Comparison of ENCODE assay signal across 8 cellular contexts in the genomic region with DNA sequence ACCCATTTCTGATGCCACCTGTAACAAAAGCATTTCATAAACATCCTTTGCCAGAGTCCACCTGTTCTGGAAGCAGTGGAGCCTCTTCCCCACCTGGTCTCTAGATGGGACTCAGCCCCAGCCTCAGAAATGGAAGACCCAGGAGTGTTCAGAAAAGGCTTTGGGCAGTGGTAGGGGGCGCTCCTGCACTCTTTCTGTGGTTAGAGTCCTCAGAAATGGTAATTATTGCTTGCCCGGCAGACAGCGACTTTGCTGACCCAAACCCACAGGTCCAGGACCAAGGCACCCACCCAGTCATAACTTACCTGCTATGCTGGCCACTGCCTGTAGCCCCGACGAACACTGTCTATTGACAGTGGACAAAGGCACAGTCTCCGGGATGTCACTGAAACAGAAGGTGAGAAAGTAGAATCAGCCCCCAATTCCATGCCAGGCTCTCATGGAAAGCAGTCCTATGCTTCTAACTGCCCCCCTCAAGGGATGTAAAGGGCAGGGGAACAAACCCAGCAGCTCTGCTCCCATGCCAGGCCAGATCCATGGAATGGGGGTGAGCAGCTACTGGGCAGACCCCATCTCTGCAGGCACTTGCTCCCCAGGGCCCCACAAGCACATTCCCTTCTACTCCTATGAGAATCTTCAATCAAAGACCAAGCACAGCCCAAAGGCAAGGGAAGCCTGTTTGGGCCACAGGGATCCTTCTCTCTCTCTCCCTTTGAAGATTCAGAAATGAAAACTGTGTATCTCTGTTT. TPM values are rescaled to one million over a fixed set of nuclear protein-coding genes. Genes with fewer than 3 reads are reported as not detected.
DNase-seq lines count a peak whose midpoint lies in the region; ATAC-seq and TF ChIP-seq lines count a peak whose summit lies in the region.

No MANE protein-coding gene starts in this region.

- no peak overlapping the region for H2AFZ ChIP-seq in OCI-LY1 (ENCODE audit: low read length)

- no peaks in the 10 kb centered on the region for H3K27me3 Mint-ChIP-seq in activated T-cell treated with anti-CD3 and anti-CD28 coated beads, Interleukin-2, amount 50 U/mL, for 4 hours (ENCODE audit: low read depth)

- H3K4me3 ChIP-seq in OCI-LY1 (ENCODE audit: low read depth, low read length, poor library complexity, severe bottlenecking), result no peak overlapping the region
- no peak overlapping the region for H3K4me3 ChIP-seq in coronary artery

- H3K4me2 ChIP-seq in OCI-LY1 (ENCODE audit: low read length), result no peak overlapping the region

- no peak overlapping the region for H3K9ac ChIP-seq in OCI-LY1 (ENCODE audit: low read length)

- H3K4me1 ChIP-seq in OCI-LY1 (ENCODE audit: insufficient read depth, low read length, severe bottlenecking), result peaks cover 13% of the 10 kb centered on the region

- peaks cover 28% of the 10 kb centered on the region for H3K4me1 Mint-ChIP-seq in activated T-cell treated with anti-CD3 and anti-CD28 coated beads, Interleukin-2, amount 50 U/mL, for 4 hours (ENCODE audit: low read depth)

- no peaks in the 10 kb centered on the region for H3K9me3 ChIP-seq in OCI-LY1 (ENCODE audit: low read length)

- no peaks in the 10 kb centered on the region for H3K79me2 ChIP-seq in OCI-LY1 (ENCODE audit: insufficient read depth, low read length)

- peak; percentile 83 for TF ChIP-seq CTCF in OCI-LY1 (IDR thresholded peaks at IDR 0.05; ENCODE audit: low read length)
- TF ChIP-seq CTCF in coronary artery (IDR thresholded peaks at IDR 0.05), result no peak
- TF ChIP-seq CTCF in GM20000 (IDR thresholded peaks at IDR 0.05; ENCODE audit: extremely low read depth, missing control alignments), result no peak

- no peaks in the 10 kb centered on the region for H3K27me3 ChIP-seq in OCI-LY1 (ENCODE audit: insufficient read depth, low read length)

- H3K9me2 ChIP-seq in OCI-LY1 (ENCODE audit: low read depth, low read length), result no peaks in the 10 kb centered on the region

- no peaks in the 10 kb centered on the region for H3F3A ChIP-seq in OCI-LY1 (ENCODE audit: insufficient read depth, low read length)

- H3K9me3 Mint-ChIP-seq in activated T-cell treated with anti-CD3 and anti-CD28 coated beads, Interleukin-2, amount 50 U/mL, for 4 hours, result no peaks in the 10 kb centered on the region

- no peaks in the 10 kb centered on the region for H4K20me1 ChIP-seq in OCI-LY1 (ENCODE audit: insufficient read depth, low read length)

- H3K36me3 ChIP-seq in OCI-LY1 (ENCODE audit: insufficient read depth, low read length), result peaks cover 61% of the 10 kb centered on the region

- peak; percentile 47 for DNase-seq in activated T-cell treated with anti-CD3 and anti-CD28 coated beads, Interleukin-2, amount 50 U/mL, for 1 hour
- DNase-seq in activated T-cell treated with anti-CD3 and anti-CD28 coated beads, Interleukin-2, amount 50 U/mL, for 4 hours, result no peak
- DNase-seq in coronary artery (ENCODE audit: low spot score) (peak; percentile 63), A172 (ENCODE audit: low spot score) (no peak), GM03348 (ENCODE audit: low spot score) (no peak), GM20000 (ENCODE audit: low spot score) (no peak)
- peak; percentile 23 for DNase-seq in stimulated activated CD4-positive, alpha-beta T cell treated with anti-CD3 and anti-CD28 coated beads, Interleukin-4, amount 100 ng/mL, for 48 hours (ENCODE audit: low read depth in 2 of 2)

- no peak for ATAC-seq in activated T-cell treated with anti-CD3 and anti-CD28 coated beads, Interleukin-2, amount 50 U/mL, for 4 hours

- H3K36me3 Mint-ChIP-seq in activated T-cell treated with anti-CD3 and anti-CD28 coated beads, Interleukin-2, amount 50 U/mL, for 4 hours (ENCODE audit: insufficient read depth), result peaks cover 18% of the 10 kb centered on the region

- H3K27ac ChIP-seq in OCI-LY1 (ENCODE audit: low read depth, low read length, poor library complexity, severe bottlenecking) (no peak overlapping the region), coronary artery (no peak overlapping the region)

- no peak overlapping the region for H3K4me3 Mint-ChIP-seq in activated T-cell treated with anti-CD3 and anti-CD28 coated beads, Interleukin-2, amount 50 U/mL, for 4 hours

RNA-seq across cellular contexts. Expression of gene ACAA1, which starts 5.1 kb away (rescaled TPM):
- 10 to 100 TPM; 49.6 to 62.0 (median 60.0) TPM for total RNA-seq in activated T-cell treated with anti-CD3 and anti-CD28 coated beads, Interleukin-2, amount 50 U/mL, for 4 hours
- 17.7 and 18.1 TPM in 2 replicates for total RNA-seq in A172 (2014; rRNA removed; shearing (Covaris generic))

RNA-seq across cellular contexts. Expression of gene MYD88, which starts 6.7 kb away (rescaled TPM):
- total RNA-seq in activated T-cell treated with anti-CD3 and anti-CD28 coated beads, Interleukin-2, amount 50 U/mL, for 4 hours, result 10 to 100 TPM; 35.7 to 45.1 (median 37.7) TPM
- total RNA-seq in A172 (2014; rRNA removed; shearing (Covaris generic)), result 0.93 and 2.1 TPM in 2 replicates

RNA-seq across cellular contexts. Expression of gene OXSR1, which starts 33.5 kb away (rescaled TPM):
- total RNA-seq in activated T-cell treated with anti-CD3 and anti-CD28 coated beads, Interleukin-2, amount 50 U/mL, for 4 hours, result 10 to 100 TPM; 45.3 to 47.4 (median 45.5) TPM
- total RNA-seq in A172 (2014; rRNA removed; shearing (Covaris generic)), result 38.8 and 44.7 TPM in 2 replicates

Comparison
In these comparisons a context has a peak if more than half of its experiments do, and no peak if none do; other contexts are left out.
1. DNase-seq: peak in activated T-cell treated with anti-CD3 and anti-CD28 coated beads, Interleukin-2, amount 50 U/mL, for 1 hour (single experiment), coronary artery (single experiment) and stimulated activated CD4-positive, alpha-beta T cell treated with anti-CD3 and anti-CD28 coated beads, Interleukin-4, amount 100 ng/mL, for 48 hours (2 of 2); none in activated T-cell treated with anti-CD3 and anti-CD28 coated beads, Interleukin-2, amount 50 U/mL, for 4 hours (single experiment), A172 (single experiment), GM03348 (single experiment) and GM20000 (single experiment).
2. RNA of gene MYD88, which starts 6.7 kb away (total RNA-seq): 35.7 to 45.1 TPM in activated T-cell treated with anti-CD3 and anti-CD28 coated beads, Interleukin-2, amount 50 U/mL, for 4 hours; 0.93 to 2.1 TPM in A172; every median in the first group is over 10 times any median in the second.